1 cellular context compared by ENCODE assay signal in the genomic region with DNA sequence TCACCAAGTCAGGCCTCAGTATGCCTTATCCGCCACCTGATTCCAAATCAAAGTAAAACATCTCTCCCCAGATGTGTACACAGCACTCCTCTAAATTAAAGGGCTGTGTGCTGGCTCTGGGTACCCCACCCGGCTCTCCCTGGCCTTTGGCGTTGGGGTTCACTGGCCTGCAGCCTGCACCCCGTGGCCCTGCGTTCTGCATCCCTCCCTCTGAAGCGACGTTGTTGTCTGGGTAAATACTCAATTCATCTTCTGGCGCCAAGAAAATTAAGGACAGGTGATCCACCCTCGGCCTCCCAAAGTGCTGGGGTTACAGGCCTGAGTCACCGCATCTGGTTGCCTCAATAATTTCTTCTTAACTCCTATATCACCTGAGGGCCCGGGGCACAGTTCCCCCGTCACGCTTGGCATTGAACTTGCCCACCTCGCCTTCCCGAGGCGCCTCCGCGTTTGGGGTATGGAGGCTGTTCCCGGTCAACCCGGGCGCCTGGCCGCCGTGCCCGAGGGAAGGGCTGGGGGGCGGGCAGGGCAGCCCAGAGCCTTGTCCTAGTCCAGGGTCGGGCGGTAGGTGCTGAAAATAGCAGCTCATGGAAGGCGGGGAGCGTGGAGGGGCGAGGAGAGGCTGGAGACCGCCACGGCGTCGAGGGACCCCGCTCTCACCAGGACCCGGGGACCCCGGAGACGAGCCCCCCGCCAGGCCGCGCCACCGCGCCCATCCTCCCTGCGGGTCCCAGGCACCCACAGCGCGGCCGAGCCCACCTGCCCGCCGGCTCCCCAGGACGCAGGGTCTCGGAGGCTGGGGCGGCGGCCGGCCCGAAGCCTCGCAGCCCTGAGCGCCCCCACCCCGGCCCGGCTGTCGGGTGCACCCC.
TF ChIP-seq lines count a peak whose summit lies in the region.

No MANE protein-coding gene starts in this region.

TF ChIP-seq in H1, 55 proteins besides CTCF, POLR2A, EP300 and RAD21:
- TF ChIP-seq KDM1A (IDR thresholded peaks at IDR 0.05; ENCODE audit: borderline replicate concordance, low read length) (no peak), KDM4A (IDR thresholded peaks at IDR 0.05; ENCODE audit: low read depth, low read length, severe bottlenecking) (peak; percentile 34), POU5F1 (IDR thresholded peaks at IDR 0.05; ENCODE audit: low read depth, low read length) (no peak)
TF ChIP-seq in H1: peak in this region for 1.
